Comparison of ENCODE assay signal across 8 cellular contexts in genomic region chr3:111967651-111968274, GRCh38. TPM values are rescaled to one million over a fixed set of nuclear protein-coding genes. Genes with fewer than 3 reads are reported as not detected.
DNase-seq lines count a peak whose midpoint lies in the region; ATAC-seq and TF ChIP-seq lines count a peak whose summit lies in the region.

No MANE protein-coding gene starts in this region.

- DNase-seq in DMS153 (lab: John Stamatoyannopoulos, UW), result peak; percentile 76
- peak; percentile 73 for DNase-seq in activated T-cell treated with anti-CD3 and anti-CD28 coated beads for 1 hour (ENCODE audit: low read depth)
- peak; percentile 58 to 89 (median 72) for DNase-seq in naive thymus-derived CD8-positive, alpha-beta T cell

- H3K9ac ChIP-seq in OCI-LY3 (ENCODE audit: low read length), result peak overlapping the region; percentile 28; the same call in 1 of the 2 replicates

- no peak overlapping the region for H3K27ac ChIP-seq in OCI-LY3 (ENCODE audit: low read length)

- no peaks in the 10 kb centered on the region for H3K79me2 ChIP-seq in OCI-LY3 (ENCODE audit: low read length)

- peak; percentile 89 for TF ChIP-seq CTCF in OCI-LY3 (IDR thresholded peaks at IDR 0.05; ENCODE audit: low read depth, low read length)

- H3K4me1 ChIP-seq in OCI-LY3 (ENCODE audit: low read length), result peaks cover 6% of the 10 kb centered on the region; the same call in 1 of the 2 replicates

- peaks cover 3% of the 10 kb centered on the region; the same call in 1 of the 2 replicates for H3K27me3 ChIP-seq in OCI-LY3 (ENCODE audit: low read depth, low read length)

- peak overlapping the region; percentile 64 for H3K4me2 ChIP-seq in OCI-LY3 (ENCODE audit: low read length)

- H3K27me3 Mint-ChIP-seq in naive thymus-derived CD8-positive, alpha-beta T cell, result no peaks in the 10 kb centered on the region
- H3K27me3 Mint-ChIP-seq in stimulated activated memory B cell treated with anti-CD40 and anti-IgM and Interleukin-4, amounts not matched to agents 10 μg/mL and 1 μg/mL and 100 μg/mL, for 72 hours, result no peaks in the 10 kb centered on the region

- ATAC-seq in GM21576 (IDR thresholded peaks at IDR 0.05; ENCODE audit: unreplicated experiment) (peak; percentile 91), esophagus mucosa (peak; percentile 94)
- ATAC-seq in naive thymus-derived CD8-positive, alpha-beta T cell, result peak; percentile 74 to 90
- peak; percentile 82 for ATAC-seq in stimulated activated memory B cell treated with anti-CD40 and anti-IgM and Interleukin-4, amounts not matched to agents 10 μg/mL and 1 μg/mL and 100 μg/mL, for 72 hours

- H4K20me1 ChIP-seq in OCI-LY3 (ENCODE audit: insufficient read depth, low read length), result no peaks in the 10 kb centered on the region

- no peaks in the 10 kb centered on the region for H3K9me3 Mint-ChIP-seq in naive thymus-derived CD8-positive, alpha-beta T cell
- H3K9me3 Mint-ChIP-seq in stimulated activated memory B cell treated with anti-CD40 and anti-IgM and Interleukin-4, amounts not matched to agents 10 μg/mL and 1 μg/mL and 100 μg/mL, for 72 hours, result no peaks in the 10 kb centered on the region

- POLR2A ChIA-PET in naive thymus-derived CD8-positive, alpha-beta T cell (lab: Charles Lee), result interaction anchor here (1.1 to 1.7 kb wide), 2 partner anchors 11 to 250 kb away, joined by 4 to 5 read pairs; partner anchors contain the start of gene ABHD10

- no peaks in the 10 kb centered on the region for H3K36me3 Mint-ChIP-seq in naive thymus-derived CD8-positive, alpha-beta T cell
- no peaks in the 10 kb centered on the region for H3K36me3 Mint-ChIP-seq in stimulated activated memory B cell treated with anti-CD40 and anti-IgM and Interleukin-4, amounts not matched to agents 10 μg/mL and 1 μg/mL and 100 μg/mL, for 72 hours

- no peak for TF ChIP-seq EP300 in Ishikawa (IDR thresholded peaks at IDR 0.05; ENCODE audit: borderline replicate concordance)

- peaks cover 2 to 11% (median 3%) of the 10 kb centered on the region in 4 donors for H3K4me1 Mint-ChIP-seq in naive thymus-derived CD8-positive, alpha-beta T cell
- peaks cover 12% of the 10 kb centered on the region for H3K4me1 Mint-ChIP-seq in stimulated activated memory B cell treated with anti-CD40 and anti-IgM and Interleukin-4, amounts not matched to agents 10 μg/mL and 1 μg/mL and 100 μg/mL, for 72 hours

- peak overlapping the region in 2 of 10 donors; percentile 17 to 52 for H3K27ac Mint-ChIP-seq in naive thymus-derived CD8-positive, alpha-beta T cell
- H3K27ac Mint-ChIP-seq in stimulated activated memory B cell treated with anti-CD40 and anti-IgM and Interleukin-4, amounts not matched to agents 10 μg/mL and 1 μg/mL and 100 μg/mL, for 72 hours, result peak overlapping the region; percentile 30

- H3K4me3 Mint-ChIP-seq in naive thymus-derived CD8-positive, alpha-beta T cell, result no peak overlapping the region
- H3K4me3 Mint-ChIP-seq in stimulated activated memory B cell treated with anti-CD40 and anti-IgM and Interleukin-4, amounts not matched to agents 10 μg/mL and 1 μg/mL and 100 μg/mL, for 72 hours, result peak overlapping the region; percentile 52

- H3K36me3 ChIP-seq in OCI-LY3 (replicated peaks; ENCODE audit: low read depth, low read length), result no peaks in the 10 kb centered on the region

- TF ChIP-seq RAD21 in Ishikawa (IDR thresholded peaks at IDR 0.05; ENCODE audit: low read depth), result peak; percentile 97

- H2AFZ ChIP-seq in OCI-LY3 (ENCODE audit: low read depth, low read length), result no peak overlapping the region

- no peaks in the 10 kb centered on the region for H3K9me3 ChIP-seq in OCI-LY3 (ENCODE audit: insufficient read depth, low read length)

- H3K4me3 ChIP-seq in OCI-LY3 (ENCODE audit: low read length), result peak overlapping the region; percentile 57

TF ChIP-seq in Ishikawa, 13 proteins besides CTCF, POLR2A, EP300 and RAD21:
- TF ChIP-seq EGR1 (IDR thresholded peaks at IDR 0.05) (no peak), TEAD4 (IDR thresholded peaks at IDR 0.05) (peak; percentile 34; the same call in 1 of the 2 replicates)

RNA-seq across cellular contexts. Expression of gene ABHD10, which starts 11.1 kb away (rescaled TPM):
- total RNA-seq in esophagus mucosa, result 12.0 TPM
- total RNA-seq in naive thymus-derived CD8-positive, alpha-beta T cell, result 10 to 100 TPM; 33.0 to 40.0 TPM
- polyA plus RNA-seq in naive thymus-derived CD8-positive, alpha-beta T cell, result 10 to 100 TPM; 31.3 to 40.9 (median 39.2) TPM

RNA-seq across cellular contexts. Expression of gene TAGLN3, which starts 31.0 kb away (rescaled TPM):
- total RNA-seq in esophagus mucosa, result not detected
- not detected for total RNA-seq in naive thymus-derived CD8-positive, alpha-beta T cell
- not detected for polyA plus RNA-seq in naive thymus-derived CD8-positive, alpha-beta T cell
